Comparison of ENCODE assay signal across 8 cellular contexts in genomic region chr11:66958956-66959274, GRCh38. TPM values are rescaled to one million over a fixed set of nuclear protein-coding genes. Genes with fewer than 3 reads are reported as not detected.
A peak's percentile ranks its signal among the peaks of the same experiment; 100 is the strongest.
DNase-seq lines count a peak whose midpoint lies in the region; ATAC-seq, FAIRE-seq and TF ChIP-seq lines count a peak whose summit lies in the region.

No MANE protein-coding gene starts in this region.

- H2AFZ ChIP-seq in HepG2 (ENCODE audit: low read length): peak overlapping the region; percentile 50

- H3K4me2 ChIP-seq in HepG2 (ENCODE audit: low read depth, low read length): peak overlapping the region; percentile 67

- TF ChIP-seq RAD21 in HepG2 (CRISPR knock-in tag; IDR thresholded peaks at IDR 0.05): no peak

- H4K20me1 ChIP-seq in HepG2 (ENCODE audit: insufficient read depth, low read length): no peaks in the 10 kb centered on the region

- intact Hi-C loops in adrenal gland (cut with DNase I) (no loop called here), HepG2 (cut with micrococcal nuclease; ENCODE audit: unreplicated experiment) (loop anchor here (5.0 kb wide), 1 partner anchor 52 kb away; no protein-coding TSS in a partner anchor)

- H3K9me3 ChIP-seq in adrenal gland (replicated peaks in 1 of 3) (no peaks in the 10 kb centered on the region), HepG2 (ENCODE audit: low read length) (no peaks in the 10 kb centered on the region), thoracic aorta (no peaks in the 10 kb centered on the region)

- TF ChIP-seq CTCF in adrenal gland (IDR thresholded peaks at IDR 0.05): no peak
- no peak for TF ChIP-seq CTCF in HepG2 (CRISPR knock-in tag; IDR thresholded peaks at IDR 0.05)
- no peak for TF ChIP-seq CTCF in thoracic aorta (IDR thresholded peaks at IDR 0.05)

- TF ChIP-seq EP300 in HepG2 (IDR thresholded peaks at IDR 0.05; ENCODE audit: low read depth in 2 of 2, low read length in 2 of 2) (no peak), HepG2 (CRISPR knock-in tag; IDR thresholded peaks at IDR 0.05; ENCODE audit: borderline replicate concordance) (no peak)

- peak overlapping the region; percentile 50 for H3K9ac ChIP-seq in HepG2 (ENCODE audit: insufficient read depth, low read depth, low read length)

- in situ Hi-C loops in HepG2 (cut with HindIII; ENCODE audit: extremely low pct_ligation_motif_present, low pct_unique_long_range_greater_than_20kb): no loop called here

- FAIRE-seq in HepG2 (lab: Jason Lieb, UNC): no peak

- ATAC-seq in HepG2 (no peak), thoracic aorta (ENCODE audit: insufficient number of reproducible peaks, low FRiP score, low read depth) (no peak), HG02885 (IDR thresholded peaks at IDR 0.05; ENCODE audit: poor library complexity, unreplicated experiment) (no peak)

- peak overlapping the region in 1 of 4 donors; percentile 31 for H3K4me3 ChIP-seq in adrenal gland
- H3K4me3 ChIP-seq in HepG2 (replicated peaks in 1 of 3; ENCODE audit: insufficient read depth in 1 of 3, low read depth in 2 of 3, low read length in 3 of 3): peak overlapping the region in 2 of 3 experiments; percentile 19 to 35; a peak in 2 of 6 replicates
- H3K4me3 ChIP-seq in thoracic aorta: peak overlapping the region; percentile 76

- CTCF ChIA-PET in HepG2 (lab: Yijun Ruan, JAX; ENCODE audit: low intra/inter-chr PET ratio, low total read pairs): no interaction called here

- H3K4me1 ChIP-seq in adrenal gland (replicated peaks in 1 of 2) (peaks cover 15 to 29% of the 10 kb centered on the region in 2 donors), HepG2 (ENCODE audit: insufficient read depth, low read length) (peaks cover 29% of the 10 kb centered on the region), thoracic aorta (ENCODE audit: control insufficient read depth in 1 of 2, low read depth in 2 of 2) (peaks cover 7 to 16% of the 10 kb centered on the region in 2 donors)

- no peak for TF ChIP-seq POLR2A in adrenal gland (IDR thresholded peaks at IDR 0.05)
- TF ChIP-seq POLR2A in HepG2 (IDR thresholded peaks at IDR 0.05; ENCODE audit: insufficient read depth in 1 of 2, low read depth in 2 of 2, low read length in 2 of 2): no peak

- BruUV-seq in HepG2 (replicated peaks; lab: Mats Ljungman, UMichigan): no TSS peak

- no peaks in the 10 kb centered on the region for H3K79me2 ChIP-seq in HepG2 (ENCODE audit: insufficient read depth, low read length)

- POLR2A ChIA-PET in HepG2 (lab: Yijun Ruan, JAX): interaction anchor here (0.9 to 3.5 kb wide), 11 partner anchors 9 to 116 kb away, joined by 3 to 30 read pairs (median 5); partner anchors contain the start of genes C11orf86 and RCE1

- H3K36me3 ChIP-seq in adrenal gland (replicated peaks in 1 of 2) (no peaks in the 10 kb centered on the region), HepG2 (replicated peaks in 1 of 2; ENCODE audit: control insufficient read depth in 1 of 2, insufficient read depth in 2 of 2, low read length in 2 of 2) (no peaks in the 10 kb centered on the region), thoracic aorta (no peaks in the 10 kb centered on the region)

- DNase-seq in activated T-cell treated with anti-CD3 and anti-CD28 coated beads for 4 hours (peak; percentile 11), adrenal gland (no peak), HepG2 (ENCODE audit: low spot score) (no peak), thoracic aorta (ENCODE audit: low spot score) (no peak), DMS153 (lab: John Stamatoyannopoulos, UW) (no peak), iPS-NIHi11 (ENCODE audit: low spot score) (no peak)
- no peak for DNase-seq in activated T-cell treated with anti-CD3 and anti-CD28 coated beads, Interleukin-2, amount 50 U/mL, for 48 hours

- peak overlapping the region in 4 of 5 donors; percentile 47 to 93 (median 81) for H3K27ac ChIP-seq in adrenal gland
- peak overlapping the region; percentile 28 for H3K27ac ChIP-seq in HepG2 (ENCODE audit: extremely low read length, insufficient read depth, low read length)
- peak overlapping the region; percentile 64 to 66 for H3K27ac ChIP-seq in thoracic aorta

- H3K27me3 ChIP-seq in adrenal gland (no peaks in the 10 kb centered on the region), HepG2 (ENCODE audit: control insufficient read depth in 1 of 2, insufficient read depth in 2 of 2, low read length in 2 of 2) (no peaks in the 10 kb centered on the region), thoracic aorta (replicated peaks; ENCODE audit: insufficient read depth) (no peaks in the 10 kb centered on the region)

- WGBS in adrenal gland, 4 donors: 16 to 24% (median 22%) methylated on average over 10 of the region's 10 CpGs
- 59% methylated on average over 10 of the region's 10 CpGs for WGBS in HepG2 (ENCODE audit: low lambda C conversion rate)

TF ChIP-seq in HepG2, 621 proteins besides CTCF, POLR2A, EP300 and RAD21 (continues in another document):
- TF ChIP-seq ZNF17 (CRISPR knock-in tag; IDR thresholded peaks at IDR 0.05) (0 out of 2 replicates have a peak, but pooled peaks have one; percentile 40), FUBP1 (CRISPR knock-in tag; IDR thresholded peaks at IDR 0.05; ENCODE audit: borderline replicate concordance) (no peak)

RNA-seq across cellular contexts. Expression of gene PC, which starts 0.7 kb away (rescaled TPM):
- total RNA-seq in adrenal gland (100 to 1,000 TPM in 2 of 8 donors, 10 to 100 TPM in 6; 63.7 to 231 (median 90.7) TPM), HepG2 (2016; rRNA removed; fragmentation: Illumina TruSeq; extraction: Trizol) (32.6 and 39.0 TPM in 2 replicates), thoracic aorta (10 to 100 TPM in 1 of 2 donors, 1 to 10 TPM in 1; 8.0 to 12.7 TPM)
- polyA plus RNA-seq in adrenal gland (100 to 1,000 TPM in 1 of 3 donors, 10 to 100 TPM in 2; 74.2 to 134 (median 76.7) TPM), HepG2 (2011; rRNA removed) (27.2 and 29.0 TPM in 2 replicates)
- 4.6 and 5.9 TPM in 2 replicates for total RNA-seq in HepG2 (2016; cell fraction: cytosol; rRNA removed; fragmentation: Illumina TruSeq; extraction: Trizol; ENCODE audit: low read depth)
- 28.7 and 37.9 TPM in 2 replicates for total RNA-seq in HepG2 (2016; cell fraction: insoluble cytoplasmic fraction; rRNA removed; fragmentation: Illumina TruSeq; extraction: Trizol)
- total RNA-seq in HepG2 (2016; cell fraction: membrane; rRNA removed; fragmentation: Illumina TruSeq; extraction: Trizol): 11.9 and 12.9 TPM in 2 replicates
- total RNA-seq in HepG2 (2016; cell fraction: nucleus; rRNA removed; fragmentation: Illumina TruSeq; extraction: Trizol): 28.9 and 34.0 TPM in 2 replicates
- polyA plus RNA-seq in HepG2 (2011; cell fraction: cytosol; rRNA removed): 29.7 and 35.1 TPM in 2 replicates
- 127 and 178 TPM in 2 replicates for polyA plus RNA-seq in HepG2 (2011; cell fraction: nucleus; rRNA removed)
- 36.8 and 44.9 TPM in 2 replicates for polyA plus RNA-seq in HepG2 (2012)
- polyA plus RNA-seq in HepG2 (2016; cell fraction: cytosol; fragmentation: Illumina TruSeq; extraction: Trizol; ENCODE audit: low read depth): 5.4 and 6.3 TPM in 2 replicates
- 32.2 and 39.6 TPM in 2 replicates for polyA plus RNA-seq in HepG2 (2016; cell fraction: insoluble cytoplasmic fraction; fragmentation: Illumina TruSeq; extraction: Trizol; ENCODE audit: low read depth)
- polyA plus RNA-seq in HepG2 (2016; cell fraction: membrane; fragmentation: Illumina TruSeq; extraction: Trizol; ENCODE audit: low read depth): 8.2 and 9.4 TPM in 2 replicates
- 54.7 and 57.4 TPM in 2 replicates for polyA plus RNA-seq in HepG2 (2016; cell fraction: nucleus; fragmentation: Illumina TruSeq; extraction: Trizol; ENCODE audit: insufficient read depth, low read depth)
- 64.1 and 66.8 TPM in 2 replicates for polyA minus RNA-seq in HepG2 (2011; rRNA and poly(A)+ RNA removed; ENCODE audit: low replicate concordance)
- 36.4 and 37.4 TPM in 2 replicates for polyA minus RNA-seq in HepG2 (2011; cell fraction: cytosol; rRNA and poly(A)+ RNA removed)
- polyA minus RNA-seq in HepG2 (2011; cell fraction: nucleus; rRNA and poly(A)+ RNA removed): 29.3 and 32.8 TPM in 2 replicates

RNA-seq across cellular contexts. Expression of gene C11orf86, which starts 16.2 kb away (rescaled TPM):
- 10 to 100 TPM in 1 of 8 donors, 1 to 10 TPM in 1, under 1 TPM in 5, not detected in 1; 0.25 to 29.9 (median 0.54) TPM for total RNA-seq in adrenal gland
- polyA plus RNA-seq in adrenal gland: 1 to 10 TPM; 1.4 to 6.7 (median 2.7) TPM
- 0.11 and 0.17 TPM in 2 replicates for total RNA-seq in HepG2 (2016; rRNA removed; fragmentation: Illumina TruSeq; extraction: Trizol)
- not detected in 2 replicates for total RNA-seq in HepG2 (2016; cell fraction: cytosol; rRNA removed; fragmentation: Illumina TruSeq; extraction: Trizol; ENCODE audit: low read depth)
- total RNA-seq in HepG2 (2016; cell fraction: insoluble cytoplasmic fraction; rRNA removed; fragmentation: Illumina TruSeq; extraction: Trizol): 0.09 TPM in 1 of 2 replicates, not detected in the other
- 0.19 TPM in 1 of 2 replicates, not detected in the other for total RNA-seq in HepG2 (2016; cell fraction: membrane; rRNA removed; fragmentation: Illumina TruSeq; extraction: Trizol)
- not detected in 2 replicates for total RNA-seq in HepG2 (2016; cell fraction: nucleus; rRNA removed; fragmentation: Illumina TruSeq; extraction: Trizol)
- 0.10 and 0.18 TPM in 2 replicates for polyA plus RNA-seq in HepG2 (2011; rRNA removed)
- polyA plus RNA-seq in HepG2 (2011; cell fraction: cytosol; rRNA removed): 0.11 and 0.18 TPM in 2 replicates
- polyA plus RNA-seq in HepG2 (2011; cell fraction: nucleus; rRNA removed): 0.16 TPM in 1 of 2 replicates, not detected in the other
- polyA plus RNA-seq in HepG2 (2012): 0.13 and 0.16 TPM in 2 replicates
- 0.11 TPM in 1 of 2 replicates, not detected in the other for polyA plus RNA-seq in HepG2 (2016; cell fraction: cytosol; fragmentation: Illumina TruSeq; extraction: Trizol; ENCODE audit: low read depth)
- not detected in 2 replicates for polyA plus RNA-seq in HepG2 (2016; cell fraction: insoluble cytoplasmic fraction; fragmentation: Illumina TruSeq; extraction: Trizol; ENCODE audit: low read depth)
- polyA plus RNA-seq in HepG2 (2016; cell fraction: membrane; fragmentation: Illumina TruSeq; extraction: Trizol; ENCODE audit: low read depth): 0.21 TPM in 1 of 2 replicates, not detected in the other
- polyA plus RNA-seq in HepG2 (2016; cell fraction: nucleus; fragmentation: Illumina TruSeq; extraction: Trizol; ENCODE audit: insufficient read depth, low read depth): not detected in 2 replicates
- 15.6 TPM in 1 of 2 replicates, not detected in the other for polyA minus RNA-seq in HepG2 (2011; rRNA and poly(A)+ RNA removed; ENCODE audit: low replicate concordance)
- not detected in 2 replicates for polyA minus RNA-seq in HepG2 (2011; cell fraction: cytosol; rRNA and poly(A)+ RNA removed)
- polyA minus RNA-seq in HepG2 (2011; cell fraction: nucleus; rRNA and poly(A)+ RNA removed): 0.52 TPM in 1 of 2 replicates, not detected in the other
- not detected for total RNA-seq in thoracic aorta

Comparison
In these comparisons a context has a peak if more than half of its experiments do, and no peak if none do; other contexts are left out.
1. H3K27ac ChIP-seq: peak in every context shown above with its lines; median percentile 81 in adrenal gland; 65 in thoracic aorta; 28 in HepG2.